Comparison of ENCODE assay signal across 1 cellular context in the genomic region with DNA sequence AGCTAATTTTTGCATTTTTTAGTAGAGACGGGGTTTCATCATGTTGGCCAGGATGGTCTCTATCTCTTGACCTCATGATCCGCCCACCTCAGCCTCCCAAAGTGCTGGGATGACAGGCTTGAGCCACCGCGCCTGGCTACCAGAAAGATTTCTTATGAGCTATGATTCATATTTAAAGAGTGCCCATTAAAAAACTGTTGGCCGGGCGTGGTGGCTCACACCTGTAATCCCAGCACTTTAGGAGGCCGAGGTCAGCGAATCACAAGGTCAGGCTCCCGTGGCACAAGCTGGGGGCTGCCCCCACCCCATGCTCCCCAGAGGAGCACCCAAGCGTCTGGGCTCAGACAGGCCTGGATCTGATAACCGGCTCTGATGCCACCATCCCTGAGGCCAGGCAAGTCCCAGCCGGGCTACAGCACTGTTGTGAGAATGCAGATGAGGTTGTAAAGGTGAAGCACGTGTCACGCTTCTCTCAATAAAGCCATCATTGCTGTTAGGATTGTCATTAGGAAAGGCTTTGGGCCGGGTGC.
TF ChIP-seq lines count a peak whose summit lies in the region.

No MANE protein-coding gene starts in this region.

TF ChIP-seq in K562, 482 proteins besides CTCF, POLR2A, EP300 and RAD21:
- TF ChIP-seq TRIM28 (IDR thresholded peaks at IDR 0.05) (no peak), HNRNPLL (IDR thresholded peaks at IDR 0.05; ENCODE audit: low read depth, low read length, poor library complexity, severe bottlenecking) (no peak), TCFL5 (CRISPR knock-in tag; conservative IDR thresholded peaks at IDR 0.05) (no peak), CHCHD3 (CRISPR knock-in tag; IDR thresholded peaks at IDR 0.05) (no peak)
- TF ChIP-seq, protein P1, sequence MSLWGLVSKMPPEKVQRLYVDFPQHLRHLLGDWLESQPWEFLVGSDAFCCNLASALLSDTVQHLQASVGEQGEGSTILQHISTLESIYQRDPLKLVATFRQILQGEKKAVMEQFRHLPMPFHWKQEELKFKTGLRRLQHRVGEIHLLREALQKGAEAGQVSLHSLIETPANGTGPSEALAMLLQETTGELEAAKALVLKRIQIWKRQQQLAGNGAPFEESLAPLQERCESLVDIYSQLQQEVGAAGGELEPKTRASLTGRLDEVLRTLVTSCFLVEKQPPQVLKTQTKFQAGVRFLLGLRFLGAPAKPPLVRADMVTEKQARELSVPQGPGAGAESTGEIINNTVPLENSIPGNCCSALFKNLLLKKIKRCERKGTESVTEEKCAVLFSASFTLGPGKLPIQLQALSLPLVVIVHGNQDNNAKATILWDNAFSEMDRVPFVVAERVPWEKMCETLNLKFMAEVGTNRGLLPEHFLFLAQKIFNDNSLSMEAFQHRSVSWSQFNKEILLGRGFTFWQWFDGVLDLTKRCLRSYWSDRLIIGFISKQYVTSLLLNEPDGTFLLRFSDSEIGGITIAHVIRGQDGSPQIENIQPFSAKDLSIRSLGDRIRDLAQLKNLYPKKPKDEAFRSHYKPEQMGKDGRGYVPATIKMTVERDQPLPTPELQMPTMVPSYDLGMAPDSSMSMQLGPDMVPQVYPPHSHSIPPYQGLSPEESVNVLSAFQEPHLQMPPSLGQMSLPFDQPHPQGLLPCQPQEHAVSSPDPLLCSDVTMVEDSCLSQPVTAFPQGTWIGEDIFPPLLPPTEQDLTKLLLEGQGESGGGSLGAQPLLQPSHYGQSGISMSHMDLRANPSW (CRISPR knock-in tag; IDR thresholded peaks at IDR 0.05), result 0 out of 2 replicates have a peak, but pooled peaks have one; percentile 30
- TF ChIP-seq, protein P2, sequence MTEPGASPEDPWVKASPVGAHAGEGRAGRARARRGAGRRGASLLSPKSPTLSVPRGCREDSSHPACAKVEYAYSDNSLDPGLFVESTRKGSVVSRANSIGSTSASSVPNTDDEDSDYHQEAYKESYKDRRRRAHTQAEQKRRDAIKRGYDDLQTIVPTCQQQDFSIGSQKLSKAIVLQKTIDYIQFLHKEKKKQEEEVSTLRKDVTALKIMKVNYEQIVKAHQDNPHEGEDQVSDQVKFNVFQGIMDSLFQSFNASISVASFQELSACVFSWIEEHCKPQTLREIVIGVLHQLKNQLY (CRISPR knock-in tag; conservative IDR thresholded peaks at IDR 0.05), result 0 out of 4 replicates have a peak, but pooled peaks of 1 of the 2 experiments have one; percentile 24
TF ChIP-seq in K562: peak in this region for 2.
